Comparison of ENCODE assay signal across 7 cellular contexts in the genomic region with DNA sequence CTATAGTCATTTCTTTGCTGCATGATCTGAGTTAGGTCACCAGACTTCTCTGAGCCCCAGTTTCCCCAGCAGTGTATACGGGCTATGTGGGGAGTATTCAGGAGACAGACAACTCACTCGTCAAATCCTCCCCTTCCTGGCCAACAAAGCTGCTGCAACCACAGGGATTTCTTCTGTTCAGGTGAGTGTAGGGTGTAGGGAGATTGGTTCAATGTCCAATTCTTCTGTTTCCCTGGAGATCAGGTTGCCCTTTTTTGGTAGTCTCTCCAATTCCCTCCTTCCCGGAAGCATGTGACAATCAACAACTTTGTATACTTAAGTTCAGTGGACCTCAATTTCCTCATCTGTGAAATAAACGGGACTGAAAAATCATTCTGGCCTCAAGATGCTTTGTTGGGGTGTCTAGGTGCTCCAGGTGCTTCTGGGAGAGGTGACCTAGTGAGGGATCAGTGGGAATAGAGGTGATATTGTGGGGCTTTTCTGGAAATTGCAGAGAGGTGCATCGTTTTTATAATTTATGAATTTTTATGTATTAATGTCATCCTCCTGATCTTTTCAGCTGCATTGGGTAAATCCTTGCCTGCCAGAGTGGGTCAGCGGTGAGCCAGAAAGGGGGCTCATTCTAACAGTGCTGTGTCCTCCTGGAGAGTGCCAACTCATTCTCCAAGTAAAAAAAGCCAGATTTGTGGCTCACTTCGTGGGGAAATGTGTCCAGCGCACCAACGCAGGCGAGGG. TPM values are rescaled to one million over a fixed set of nuclear protein-coding genes. Genes with fewer than 3 reads are reported as not detected.
DNase-seq lines count a peak whose midpoint lies in the region; ATAC-seq and TF ChIP-seq lines count a peak whose summit lies in the region.

No MANE protein-coding gene starts in this region.

- no peaks in the 10 kb centered on the region for H3K9me2 ChIP-seq in GM23248 (ENCODE audit: insufficient read depth)

- DNase-seq in GM23248, result peak; percentile 45
- DNase-seq in RWPE2 (ENCODE audit: low spot score), result no peak
- DNase-seq in fibroblast of lung (ENCODE audit: low read depth in 2 of 2), result no peak
- no peak for DNase-seq in retinal pigment epithelial cell (ENCODE audit: low read depth)
- no peak for DNase-seq in stimulated activated CD4-positive, alpha-beta T cell treated with anti-CD3 and anti-CD28 coated beads, Interleukin-12 subunit alpha, Interleukin-12 subunit beta, amount 100 ng/mL, for 4 hours
- no peak for DNase-seq in head of caudate nucleus

- no peak for ATAC-seq in RWPE2 (ENCODE audit: low read depth)
- ATAC-seq in GM21576 (IDR thresholded peaks at IDR 0.05; ENCODE audit: unreplicated experiment), result no peak

- in situ Hi-C loops in GM23248 (cut with MboI), result no loop called here

- H3F3A ChIP-seq in GM23248 (ENCODE audit: insufficient read depth), result peaks cover 47% of the 10 kb centered on the region

- H3K36me3 ChIP-seq in GM23248 (ENCODE audit: low read depth) (peaks cover 11% of the 10 kb centered on the region), RWPE2 (ENCODE audit: low read depth) (peaks cover 27% of the 10 kb centered on the region), fibroblast of lung (ENCODE audit: control insufficient read depth, insufficient read depth, low read length) (no peaks in the 10 kb centered on the region)

- H3K27ac ChIP-seq in GM23248 (peak overlapping the region; percentile 96), RWPE2 (ENCODE audit: poor library complexity, severe bottlenecking) (peak overlapping the region; percentile 95), fibroblast of lung (ENCODE audit: insufficient read depth, low read length) (peak overlapping the region; percentile 87)

- H4K20me1 ChIP-seq in GM23248 (ENCODE audit: insufficient read depth) (peaks cover 17% of the 10 kb centered on the region; the same call in 1 of the 2 replicates), fibroblast of lung (ENCODE audit: control insufficient read depth, extremely low read depth, insufficient read depth, low read length) (no peaks in the 10 kb centered on the region)

- 6 to 10% methylated on average over 10 of the region's 10 CpGs for WGBS in GM23248 (ENCODE audit: low coverage in 1 of 2, low lambda C conversion rate in 2 of 2, missing lambda C conversion rate in 2 of 2), 2 experiments

- H3K4me3 ChIP-seq in GM23248 (peak overlapping the region; percentile 94), RWPE2 (ENCODE audit: severe bottlenecking) (peak overlapping the region; percentile 75), fibroblast of lung (replicated peaks in 1 of 4; ENCODE audit: control extremely low read depth in 1 of 4, insufficient read depth in 1 of 4, low read depth in 3 of 4, low read length in 4 of 4) (peak overlapping the region in 3 of 4 experiments; percentile 10 to 96 (median 40)), retinal pigment epithelial cell (ENCODE audit: low read length) (peak overlapping the region; percentile 29)

- H3K9ac ChIP-seq in GM23248, result peak overlapping the region; percentile 98
- peak overlapping the region; percentile 56 for H3K9ac ChIP-seq in fibroblast of lung (ENCODE audit: insufficient read depth, low read length)

- H3K27me3 ChIP-seq in GM23248 (replicated peaks; ENCODE audit: insufficient read depth) (no peaks in the 10 kb centered on the region), RWPE2 (ENCODE audit: insufficient read depth, poor library complexity, severe bottlenecking) (no peaks in the 10 kb centered on the region), fibroblast of lung (ENCODE audit: control insufficient read depth, insufficient read depth, low read length) (no peaks in the 10 kb centered on the region)

- H3K4me1 ChIP-seq in GM23248 (ENCODE audit: insufficient read depth) (peaks cover 47% of the 10 kb centered on the region), RWPE2 (ENCODE audit: insufficient read depth, poor library complexity, severe bottlenecking) (peaks cover 51% of the 10 kb centered on the region), fibroblast of lung (ENCODE audit: control insufficient read depth, extremely low read depth, insufficient read depth, low read length) (peaks cover 28% of the 10 kb centered on the region)

- intact Hi-C loops in head of caudate nucleus (cut with DNase I), result loop anchor here (5.0 kb wide), 1 partner anchor 79 kb away; no protein-coding TSS in a partner anchor

- H3K9me3 ChIP-seq in GM23248 (ENCODE audit: low read depth) (no peaks in the 10 kb centered on the region), RWPE2 (ENCODE audit: severe bottlenecking) (no peaks in the 10 kb centered on the region), fibroblast of lung (ENCODE audit: control insufficient read depth, insufficient read depth, low read depth, low read length) (no peaks in the 10 kb centered on the region)

- H3K79me2 ChIP-seq in GM23248 (ENCODE audit: insufficient read depth) (peaks cover 40% of the 10 kb centered on the region), fibroblast of lung (ENCODE audit: control insufficient read depth, insufficient read depth, low read length) (peaks cover 40% of the 10 kb centered on the region)

- H3K4me2 ChIP-seq in GM23248 (ENCODE audit: unreplicated experiment) (peak overlapping the region; percentile 83), fibroblast of lung (ENCODE audit: extremely low read depth, insufficient read depth, low read length) (peak overlapping the region; percentile 18)

- peak overlapping the region; percentile 54; the same call in 1 of the 2 replicates for H2AFZ ChIP-seq in GM23248
- no peak overlapping the region for H2AFZ ChIP-seq in fibroblast of lung (ENCODE audit: low read length)

- no peak for TF ChIP-seq CTCF in RWPE2 (IDR thresholded peaks at IDR 0.05; ENCODE audit: poor library complexity, severe bottlenecking)
- TF ChIP-seq CTCF in fibroblast of lung (conservative IDR thresholded peaks at IDR 0.05 in 1 of 2, IDR thresholded peaks at IDR 0.05 in 1 of 2; ENCODE audit: low read depth in 1 of 2, low read length in 2 of 2), result no peak
- no peak for TF ChIP-seq CTCF in retinal pigment epithelial cell (conservative IDR thresholded peaks at IDR 0.05; ENCODE audit: low read depth, low read length)

RNA-seq across cellular contexts. Expression of a gene that starts 0.6 kb away (rescaled TPM):
- total RNA-seq in GM23248 (2014; rRNA removed; shearing (Covaris generic)), result 469 and 549 TPM in 2 replicates
- 813 and 856 TPM in 2 replicates for polyA plus RNA-seq in GM23248 (2016; fragmentation: Nextera tagmentation; extraction: Ambion mirVana)
- 470 and 900 TPM in 2 replicates for total RNA-seq in fibroblast of lung
- 166 and 238 TPM in 2 replicates for polyA plus RNA-seq in fibroblast of lung
- polyA plus RNA-seq in fibroblast of lung (2012), result 192 and 275 TPM in 2 replicates
- polyA minus RNA-seq in fibroblast of lung (ENCODE audit: low replicate concordance), result 286 and 448 TPM in 2 replicates

RNA-seq across cellular contexts. Expression of a gene that starts 19.7 kb away (rescaled TPM):
- not detected in 2 replicates for total RNA-seq in GM23248 (2014; rRNA removed; shearing (Covaris generic))
- polyA plus RNA-seq in GM23248 (2016; fragmentation: Nextera tagmentation; extraction: Ambion mirVana) (not detected in 2 replicates), fibroblast of lung (0.03 TPM in 1 of 2 replicates, not detected in the other)
- under 0.01 TPM in 2 replicates for total RNA-seq in fibroblast of lung
- polyA plus RNA-seq in fibroblast of lung (2012), result not detected in 2 replicates
- polyA minus RNA-seq in fibroblast of lung (ENCODE audit: low replicate concordance), result not detected in 2 replicates

Comparison
In these comparisons a context has a peak if more than half of its experiments do, and no peak if none do; other contexts are left out.
1. H3K4me3 ChIP-seq: peak in every context shown above with its lines; median percentile 94 in GM23248; 75 in RWPE2; 40 in fibroblast of lung; 29 in retinal pigment epithelial cell.